Comparison of ENCODE assay signal across 8 cellular contexts in the genomic region with DNA sequence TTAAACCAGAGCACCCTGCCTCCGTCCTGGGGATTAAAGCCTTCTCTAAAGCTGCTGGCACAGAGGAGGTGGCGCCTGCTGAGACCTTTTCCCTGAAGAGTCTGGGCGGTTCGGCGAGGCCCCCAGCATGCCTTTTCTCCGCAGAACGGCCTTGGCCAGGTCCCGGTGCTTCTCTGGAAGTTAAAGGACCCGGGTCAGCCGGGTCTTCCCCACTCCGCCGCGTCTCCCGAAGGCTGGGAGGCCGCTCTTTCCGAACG. TPM values are rescaled to one million over a fixed set of nuclear protein-coding genes. Genes with fewer than 3 reads are reported as not detected.
DNase-seq lines count a peak whose midpoint lies in the region; ATAC-seq and TF ChIP-seq lines count a peak whose summit lies in the region.

No MANE protein-coding gene starts in this region.

- peaks cover 3% of the 10 kb centered on the region for H3K36me3 ChIP-seq in neural progenitor cell

- DNase-seq in NCI-H1417 (lab: John Stamatoyannopoulos, UW): peak; percentile 52 to 84 (median 82)
- no peak for DNase-seq in NCI-H1417 treated with DMSO at 0.1 percent for 48 hours (lab: John Stamatoyannopoulos, UW)
- peak; percentile 13 to 15 for DNase-seq in activated CD4-positive, alpha-beta T cell treated with anti-CD3 and anti-CD28 coated beads, Interleukin-2, amount 50 U/mL, for 24 hours (ENCODE audit: low read depth in 1 of 2, low spot score in 1 of 2)
- DNase-seq in fibroblast of gingiva (ENCODE audit: low read depth): peak; percentile 25
- peak; percentile 70 for DNase-seq in neural progenitor cell (ENCODE audit: low spot score)
- no peak for DNase-seq in cortex of kidney (lab: John Stamatoyannopoulos, UW)
- DNase-seq in NCI-H345 treated with DMSO at 0.1 percent for 48 hours (lab: John Stamatoyannopoulos, UW; ENCODE audit: unreplicated experiment): no peak

- no peaks in the 10 kb centered on the region for H4K20me1 ChIP-seq in neural progenitor cell (ENCODE audit: low read depth)

- H3K4me1 ChIP-seq in neural progenitor cell: peaks cover 9% of the 10 kb centered on the region

- TF ChIP-seq CTCF in neural progenitor cell (IDR thresholded peaks at IDR 0.05): no peak

- H3F3A ChIP-seq in neural progenitor cell (ENCODE audit: low read depth): peaks cover 44% of the 10 kb centered on the region

- H3K27me3 Mint-ChIP-seq in neural progenitor cell (ENCODE audit: insufficient read depth, low read depth): no peaks in the 10 kb centered on the region

- H3K4me2 ChIP-seq in neural progenitor cell: peak overlapping the region; percentile 90

- ATAC-seq in HG03139 (IDR thresholded peaks at IDR 0.05; ENCODE audit: unreplicated experiment): peak; percentile 21

- peak overlapping the region; percentile 95 for H3K4me3 Mint-ChIP-seq in neural progenitor cell

- peaks cover 36% of the 10 kb centered on the region for H3K36me3 Mint-ChIP-seq in neural progenitor cell

- peaks cover 23% of the 10 kb centered on the region for H3K4me1 Mint-ChIP-seq in neural progenitor cell

- H3K27ac ChIP-seq in neural progenitor cell: peak overlapping the region; percentile 81

- peaks cover 22% of the 10 kb centered on the region for H3K79me2 ChIP-seq in neural progenitor cell (ENCODE audit: low read depth)

- H3K4me3 ChIP-seq in neural progenitor cell: peak overlapping the region; percentile 98

- H3K9ac ChIP-seq in neural progenitor cell: peak overlapping the region; percentile 73

- peak overlapping the region; percentile 81 for H3K27ac Mint-ChIP-seq in neural progenitor cell

- no peaks in the 10 kb centered on the region for H3K27me3 ChIP-seq in neural progenitor cell

- no peaks in the 10 kb centered on the region for H3K9me3 ChIP-seq in neural progenitor cell (ENCODE audit: low read depth)

- H3K9me3 Mint-ChIP-seq in neural progenitor cell: no peaks in the 10 kb centered on the region

- peak overlapping the region; percentile 97 for H2AFZ ChIP-seq in neural progenitor cell (replicated peaks)

RNA-seq across cellular contexts. Expression of gene FAM219B, which starts 0.5 kb away (rescaled TPM):
- total RNA-seq in neural progenitor cell (ENCODE audit: low replicate concordance): 120 and 124 TPM in 2 replicates

RNA-seq across cellular contexts. Expression of gene MPI, which starts 16.3 kb away (rescaled TPM):
- total RNA-seq in neural progenitor cell (ENCODE audit: low replicate concordance): 77.7 and 106 TPM in 2 replicates

RNA-seq across cellular contexts. Expression of gene COX5A, which starts 31.8 kb away (rescaled TPM):
- 144 and 200 TPM in 2 replicates for total RNA-seq in neural progenitor cell (ENCODE audit: low replicate concordance)

RNA-seq across cellular contexts. Expression of gene SCAMP2, which starts 33.0 kb away (rescaled TPM):
- total RNA-seq in neural progenitor cell (ENCODE audit: low replicate concordance): 19.4 and 44.5 TPM in 2 replicates

RNA-seq across cellular contexts. Expression of gene RPP25, which starts 50.5 kb away (rescaled TPM):
- 2.5 and 7.2 TPM in 2 replicates for total RNA-seq in neural progenitor cell (ENCODE audit: low replicate concordance)

Comparison
In these comparisons a context has a peak if more than half of its experiments do, and no peak if none do; other contexts are left out.
1. DNase-seq: peak in NCI-H1417 (3 of 3), activated CD4-positive, alpha-beta T cell treated with anti-CD3 and anti-CD28 coated beads, Interleukin-2, amount 50 U/mL, for 24 hours (2 of 2), fibroblast of gingiva (single experiment) and neural progenitor cell (single experiment); none in NCI-H1417 treated with DMSO at 0.1 percent for 48 hours (single experiment), cortex of kidney (single experiment) and NCI-H345 treated with DMSO at 0.1 percent for 48 hours (single experiment).